9 cellular contexts compared by ENCODE assay signal in the genomic region with DNA sequence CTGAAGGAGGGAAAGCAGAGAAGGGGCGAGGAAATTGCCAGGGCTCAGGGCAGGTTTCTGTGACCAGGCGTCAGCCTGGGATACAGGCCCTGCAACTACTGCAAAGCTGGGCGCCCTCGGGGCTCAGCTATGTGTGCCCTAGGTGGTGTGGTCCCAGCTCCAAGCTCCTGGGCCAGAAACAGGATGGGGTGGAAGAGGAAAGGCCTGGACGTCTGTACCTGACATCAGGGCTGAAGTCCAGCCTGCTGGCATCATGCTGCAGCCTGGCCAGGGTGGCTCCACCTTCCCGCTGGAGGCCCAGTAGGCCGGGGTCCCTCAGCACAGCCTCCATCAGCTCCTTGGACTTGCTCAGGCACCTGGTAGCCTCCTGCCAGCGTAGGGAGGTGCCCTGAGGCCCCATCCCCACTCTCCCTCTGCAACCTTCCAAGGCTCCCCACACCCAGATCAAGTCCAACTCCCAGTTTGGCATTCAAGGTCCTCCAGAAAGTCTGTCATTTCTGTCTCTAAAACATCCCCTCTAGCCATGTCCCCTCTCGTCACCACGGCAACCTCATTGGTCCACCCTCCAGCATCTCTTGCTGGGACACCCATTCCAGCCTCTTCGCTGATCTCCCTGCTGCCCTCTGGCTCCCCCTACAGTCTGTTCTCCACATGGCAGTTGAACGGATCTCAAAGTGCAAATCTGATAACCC. TPM values are rescaled to one million over a fixed set of nuclear protein-coding genes. Genes with fewer than 3 reads are reported as not detected.
DNase-seq lines count a peak whose midpoint lies in the region; ATAC-seq, FAIRE-seq and TF ChIP-seq lines count a peak whose summit lies in the region.
"Had no signal": no experiment of that assay in that cellular context is flagged by ENCODE, and none has a peak within 500 bp of the region (broad histone marks: within the 10 kb centered on the region; RNA-seq: fewer than 3 reads in every experiment).

No MANE protein-coding gene starts in this region.

- CTCF ChIA-PET in CD8-positive, alpha-beta memory T cell (lab: Charles Lee): interaction anchor here (0.7 to 4.4 kb wide), 11 partner anchors 9 to 170 kb away, joined by 3 to 33 read pairs (median 5); no protein-coding TSS in a partner anchor

- peaks cover 4% of the 10 kb centered on the region in 2 donors for H3K27me3 Mint-ChIP-seq in CD8-positive, alpha-beta memory T cell

- H3K4me3 Mint-ChIP-seq in CD8-positive, alpha-beta memory T cell: no peak overlapping the region
- H3K4me3 Mint-ChIP-seq: IgD-negative memory B cell had no signal

- peak overlapping the region in 2 of 8 donors; percentile 53 to 94 for H3K27ac Mint-ChIP-seq in CD8-positive, alpha-beta memory T cell

- no peak overlapping the region for H3K4me3 ChIP-seq in CD8-positive, alpha-beta memory T cell (ENCODE audit: low read length)
- H3K4me3 ChIP-seq in HL-60 (replicated peaks; ENCODE audit: insufficient read depth, low read length) (no peak overlapping the region), gastroesophageal sphincter (no peak overlapping the region), pancreas (no peak overlapping the region)

- WGBS in gastroesophageal sphincter (ENCODE audit: low coverage in 1 of 2), 2 donors: 42 to 46% methylated on average over 6 to 11 of the region's 12 CpGs
- 35 to 42% methylated on average over 12 of the region's 12 CpGs for WGBS in pancreas, 2 donors

- peak in 4 of 5 donors; percentile 15 to 53 (median 30) for DNase-seq in CD8-positive, alpha-beta memory T cell
- DNase-seq in HL-60 (ENCODE audit: low read depth in 1 of 2, low spot score in 1 of 2): peak in 1 of 2 experiments; percentile 70
- DNase-seq in RPMI7951 (ENCODE audit: low read depth): peak; percentile 69
- peak; percentile 23 for DNase-seq in activated gamma-delta T cell treated with anti-CD3 and anti-CD28 coated beads, Interleukin-2, amount 50 U/mL, for 16 hours (ENCODE audit: low read depth)
- peak in 4 of 6 donors; percentile 29 to 86 (median 53) for DNase-seq in pancreas
- no peak for DNase-seq in COR-L47 (lab: John Stamatoyannopoulos, UW)

- H3K27ac ChIP-seq in CD8-positive, alpha-beta memory T cell (ENCODE audit: low read depth, low read length): no peak overlapping the region
- no peak overlapping the region for H3K27ac ChIP-seq in HL-60 (replicated peaks)
- peak overlapping the region in 2 of 4 donors; percentile 11 for H3K27ac ChIP-seq in gastroesophageal sphincter
- H3K27ac ChIP-seq in pancreas: no peak overlapping the region

- POLR2A ChIA-PET in CD8-positive, alpha-beta memory T cell (lab: Charles Lee): no interaction called here

- no peak for TF ChIP-seq EP300 in gastroesophageal sphincter (IDR thresholded peaks at IDR 0.05)

- no peak for FAIRE-seq in pancreas (lab: Jason Lieb, UNC)

- TF ChIP-seq CTCF in HL-60 (IDR thresholded peaks at IDR 0.05; ENCODE audit: insufficient read depth, low read length): peak; percentile 93
- TF ChIP-seq CTCF in gastroesophageal sphincter (IDR thresholded peaks at IDR 0.05): peak; percentile 68 to 95 (median 82)
- peak; percentile 65 to 77 (median 72) for TF ChIP-seq CTCF in pancreas (IDR thresholded peaks at IDR 0.05)

- H3K27me3 ChIP-seq in CD8-positive, alpha-beta memory T cell (ENCODE audit: insufficient read depth, low read length, poor library complexity, severe bottlenecking): no peaks in the 10 kb centered on the region
- H3K27me3 ChIP-seq in HL-60 (ENCODE audit: insufficient read depth, poor library complexity, severe bottlenecking) (no peaks in the 10 kb centered on the region), gastroesophageal sphincter (no peaks in the 10 kb centered on the region), pancreas (no peaks in the 10 kb centered on the region)

- no peaks in the 10 kb centered on the region for H3K9me3 Mint-ChIP-seq in CD8-positive, alpha-beta memory T cell
- H3K9me3 Mint-ChIP-seq: IgD-negative memory B cell had no signal

- ATAC-seq in gastroesophageal sphincter (no peak), pancreas (peak; percentile 53 to 76 (median 70)), HG02973 (IDR thresholded peaks at IDR 0.05; ENCODE audit: unreplicated experiment) (no peak)

- TF ChIP-seq POLR2A in gastroesophageal sphincter (IDR thresholded peaks at IDR 0.05): no peak

- no peaks in the 10 kb centered on the region for H3K36me3 Mint-ChIP-seq in CD8-positive, alpha-beta memory T cell
- H3K36me3 Mint-ChIP-seq: IgD-negative memory B cell had no signal

- H3K9me3 ChIP-seq in CD8-positive, alpha-beta memory T cell (ENCODE audit: low read length): no peaks in the 10 kb centered on the region
- no peaks in the 10 kb centered on the region for H3K9me3 ChIP-seq in gastroesophageal sphincter
- H3K9me3 ChIP-seq in pancreas: no peaks in the 10 kb centered on the region

- H3K4me1 Mint-ChIP-seq in CD8-positive, alpha-beta memory T cell: peaks cover 2 to 4% (median 4%) of the 10 kb centered on the region in 3 donors

- intact Hi-C loops in pancreas (cut with DNase I): loop anchor here in 2 of 3 donors (5.0 kb wide), 1 partner anchor 165 kb away; no protein-coding TSS in a partner anchor

- no peaks in the 10 kb centered on the region for H3K4me1 ChIP-seq in CD8-positive, alpha-beta memory T cell (ENCODE audit: insufficient read depth, low read length)
- H3K4me1 ChIP-seq in gastroesophageal sphincter: peaks cover 0 to 17% (median 0%) of the 10 kb centered on the region in 3 donors
- H3K4me1 ChIP-seq in pancreas: no peaks in the 10 kb centered on the region

- no peaks in the 10 kb centered on the region for H3K36me3 ChIP-seq in CD8-positive, alpha-beta memory T cell (ENCODE audit: insufficient read depth, low read length)
- H3K36me3 ChIP-seq in gastroesophageal sphincter (peaks cover 0 to 39% of the 10 kb centered on the region in 2 donors), pancreas (no peaks in the 10 kb centered on the region)

RNA-seq across cellular contexts. Expression of a gene that starts 38.2 kb away (rescaled TPM):
- total RNA-seq in CD8-positive, alpha-beta memory T cell: not detected
- polyA plus RNA-seq in CD8-positive, alpha-beta memory T cell: not detected
- total RNA-seq in RPMI7951 (2014; rRNA removed; shearing (Covaris generic)): 0.59 and 1.1 TPM in 2 replicates
- 10 to 100 TPM in 2 of 4 donors, 1 to 10 TPM in 2; 5.1 to 19.9 (median 11.5) TPM for total RNA-seq in gastroesophageal sphincter
- total RNA-seq in pancreas: 1 to 10 TPM in 2 of 6 donors, under 1 TPM in 4; 0.24 to 2.5 (median 0.55) TPM
- 1 to 10 TPM; 1.4 to 1.7 TPM for polyA plus RNA-seq in pancreas
- polyA plus RNA-seq: IgD-negative memory B cell had no signal

RNA-seq across cellular contexts. Expression of a gene that starts 57.3 kb away (rescaled TPM):
- not detected for total RNA-seq in CD8-positive, alpha-beta memory T cell
- polyA plus RNA-seq in CD8-positive, alpha-beta memory T cell: not detected
- total RNA-seq in RPMI7951 (2014; rRNA removed; shearing (Covaris generic)): 650 and 793 TPM in 2 replicates
- total RNA-seq in gastroesophageal sphincter: 100 to 1,000 TPM; 163 to 385 (median 188) TPM
- 10 to 100 TPM in 3 of 6 donors, 1 to 10 TPM in 3; 3.7 to 92.6 (median 10.6) TPM for total RNA-seq in pancreas
- polyA plus RNA-seq in pancreas: 10 to 100 TPM in 1 of 2 donors, 1 to 10 TPM in 1; 9.2 to 12.9 TPM

Comparison
In these comparisons a context has a peak if more than half of its experiments do, and no peak if none do; other contexts are left out.
1. ATAC-seq: peak in pancreas (4 of 4); none in gastroesophageal sphincter (single experiment) and HG02973 (single experiment).
2. RNA of a gene that starts 57.3 kb away (total RNA-seq): 650 to 793 TPM in RPMI7951, 163 to 385 TPM in gastroesophageal sphincter and 3.7 to 92.6 TPM in pancreas; not detected in CD8-positive, alpha-beta memory T cell; every median in the first group is over 4 times any median in the second.
3. Peak in every context shown above with its lines, with median percentiles within 50 percentile points of each other: CTCF ChIP-seq.